ENCODE assay signal across 23 cellular contexts in genomic region chr2:170421175-170421687, GRCh38.
"Had no signal": no experiment of that assay in that cellular context is flagged by ENCODE, and none has a peak within 500 bp of the region (broad histone marks: within the 10 kb centered on the region; RNA-seq: fewer than 3 reads in every experiment).

No MANE protein-coding gene starts in this region.

- H3K27me3 ChIP-seq: body of pancreas, right atrium auricular region, suprapubic skin, upper lobe of left lung had no signal

- H3K27ac Mint-ChIP-seq: activated CD4-positive, alpha-beta T cell treated with anti-CD3 and anti-CD28 coated beads, Interleukin-2, amount 10 ng/mL, durations not matched to agents 24 days and 14 days; activated CD8-positive, alpha-beta T cell treated with anti-CD3 and anti-CD28 coated beads for 36 hours; activated naive CD8-positive, alpha-beta T cell treated with anti-CD3 and anti-CD28 coated beads for 36 hours; activated T-helper 17 cell treated with anti-CD3 and anti-CD28 coated beads, Interleukin-2, amount 50 U/mL, for 72 hours; nephron progenitor cell; progenitor cell of endocrine pancreas; stimulated activated naive CD8-positive, alpha-beta T cell treated with anti-CD3 and anti-CD28 coated beads, Interleukin-15, amount 100 ng/mL, for 72 hours; T-helper 2 cell treated with Interferon-gamma antibody and Interleukin-4, amounts not matched to agents 5 μg/mL and 100 μg/mL, for 36 hours had no signal

- H3K4me1 ChIP-seq: body of pancreas, gastroesophageal sphincter, heart left ventricle, left ventricle myocardium inferior, right atrium auricular region, suprapubic skin, upper lobe of left lung had no signal

- H3K4me1 Mint-ChIP-seq: activated CD4-positive, alpha-beta T cell treated with anti-CD3 and anti-CD28 coated beads, Interleukin-2, amount 10 ng/mL, durations not matched to agents 24 days and 14 days; activated naive CD8-positive, alpha-beta T cell treated with anti-CD3 and anti-CD28 coated beads for 36 hours; activated T-helper 17 cell treated with anti-CD3 and anti-CD28 coated beads, Interleukin-2, amount 50 U/mL, for 72 hours; stimulated activated naive CD8-positive, alpha-beta T cell treated with anti-CD3 and anti-CD28 coated beads, Interleukin-15, amount 100 ng/mL, for 72 hours had no signal

- H3K36me3 Mint-ChIP-seq: activated naive CD8-positive, alpha-beta T cell treated with anti-CD3 and anti-CD28 coated beads for 36 hours had no signal

- H3K4me3 ChIP-seq: body of pancreas, gastroesophageal sphincter, heart left ventricle, left ventricle myocardium inferior, right atrium auricular region, suprapubic skin, upper lobe of left lung had no signal

- DNase-seq: activated CD4-positive, alpha-beta T cell treated with anti-CD3 and anti-CD28 coated beads, Interleukin-2, amount 10 ng/mL, durations not matched to agents 24 days and 14 days; activated CD8-positive, alpha-beta T cell treated with anti-CD3 and anti-CD28 coated beads for 36 hours; activated naive CD4-positive, alpha-beta T cell; activated naive CD8-positive, alpha-beta T cell treated with anti-CD3 and anti-CD28 coated beads for 36 hours; activated T-cell treated with anti-CD3 and anti-CD28 coated beads, Interleukin-2, amount 50 U/mL, for 1 hour; body of pancreas; effector memory CD8-positive, alpha-beta T cell; heart left ventricle; kidney; left ventricle myocardium inferior; mammary epithelial cell; midbrain; nephron progenitor cell; occipital lobe; stimulated activated CD4-positive, alpha-beta T cell treated with anti-CD3 and anti-CD28 coated beads, Interleukin-2, amount 100 ng/mL, for 48 hours; stimulated activated naive CD8-positive, alpha-beta T cell treated with anti-CD3 and anti-CD28 coated beads, Interleukin-15, amount 100 ng/mL, for 72 hours had no signal

- H3K4me3 Mint-ChIP-seq: activated CD4-positive, alpha-beta T cell treated with anti-CD3 and anti-CD28 coated beads, Interleukin-2, amount 10 ng/mL, durations not matched to agents 24 days and 14 days; activated CD8-positive, alpha-beta T cell treated with anti-CD3 and anti-CD28 coated beads for 36 hours; activated naive CD8-positive, alpha-beta T cell treated with anti-CD3 and anti-CD28 coated beads for 36 hours; activated T-helper 17 cell treated with anti-CD3 and anti-CD28 coated beads, Interleukin-2, amount 50 U/mL, for 72 hours; effector memory CD8-positive, alpha-beta T cell; nephron progenitor cell; stimulated activated naive CD8-positive, alpha-beta T cell treated with anti-CD3 and anti-CD28 coated beads, Interleukin-15, amount 100 ng/mL, for 72 hours; T-helper 2 cell treated with Interferon-gamma antibody and Interleukin-4, amounts not matched to agents 5 μg/mL and 100 μg/mL, for 36 hours had no signal

- H3K36me3 ChIP-seq: gastroesophageal sphincter, heart left ventricle, left ventricle myocardium inferior, right atrium auricular region, suprapubic skin, upper lobe of left lung had no signal

- H3K9me3 Mint-ChIP-seq: activated CD4-positive, alpha-beta T cell treated with anti-CD3 and anti-CD28 coated beads, Interleukin-2, amount 10 ng/mL, durations not matched to agents 24 days and 14 days; activated CD8-positive, alpha-beta T cell treated with anti-CD3 and anti-CD28 coated beads for 36 hours; activated naive CD8-positive, alpha-beta T cell treated with anti-CD3 and anti-CD28 coated beads for 36 hours; activated T-helper 17 cell treated with anti-CD3 and anti-CD28 coated beads, Interleukin-2, amount 50 U/mL, for 72 hours; effector memory CD8-positive, alpha-beta T cell; stimulated activated naive CD8-positive, alpha-beta T cell treated with anti-CD3 and anti-CD28 coated beads, Interleukin-15, amount 100 ng/mL, for 72 hours; T-helper 2 cell treated with Interferon-gamma antibody and Interleukin-4, amounts not matched to agents 5 μg/mL and 100 μg/mL, for 36 hours had no signal

- H3K9me3 ChIP-seq: body of pancreas, gastroesophageal sphincter, heart left ventricle, left ventricle myocardium inferior, right atrium auricular region, suprapubic skin, upper lobe of left lung had no signal

- ATAC-seq: activated CD8-positive, alpha-beta T cell treated with anti-CD3 and anti-CD28 coated beads for 36 hours; activated T-helper 17 cell treated with anti-CD3 and anti-CD28 coated beads, Interleukin-2, amount 50 U/mL, for 72 hours; body of pancreas; effector memory CD8-positive, alpha-beta T cell; gastroesophageal sphincter; heart left ventricle; stimulated activated naive CD8-positive, alpha-beta T cell treated with anti-CD3 and anti-CD28 coated beads, Interleukin-15, amount 100 ng/mL, for 72 hours had no signal

- H3K27ac ChIP-seq: body of pancreas, gastroesophageal sphincter, heart left ventricle, left ventricle myocardium inferior, right atrium auricular region, suprapubic skin, upper lobe of left lung had no signal
